In the genomic region with DNA sequence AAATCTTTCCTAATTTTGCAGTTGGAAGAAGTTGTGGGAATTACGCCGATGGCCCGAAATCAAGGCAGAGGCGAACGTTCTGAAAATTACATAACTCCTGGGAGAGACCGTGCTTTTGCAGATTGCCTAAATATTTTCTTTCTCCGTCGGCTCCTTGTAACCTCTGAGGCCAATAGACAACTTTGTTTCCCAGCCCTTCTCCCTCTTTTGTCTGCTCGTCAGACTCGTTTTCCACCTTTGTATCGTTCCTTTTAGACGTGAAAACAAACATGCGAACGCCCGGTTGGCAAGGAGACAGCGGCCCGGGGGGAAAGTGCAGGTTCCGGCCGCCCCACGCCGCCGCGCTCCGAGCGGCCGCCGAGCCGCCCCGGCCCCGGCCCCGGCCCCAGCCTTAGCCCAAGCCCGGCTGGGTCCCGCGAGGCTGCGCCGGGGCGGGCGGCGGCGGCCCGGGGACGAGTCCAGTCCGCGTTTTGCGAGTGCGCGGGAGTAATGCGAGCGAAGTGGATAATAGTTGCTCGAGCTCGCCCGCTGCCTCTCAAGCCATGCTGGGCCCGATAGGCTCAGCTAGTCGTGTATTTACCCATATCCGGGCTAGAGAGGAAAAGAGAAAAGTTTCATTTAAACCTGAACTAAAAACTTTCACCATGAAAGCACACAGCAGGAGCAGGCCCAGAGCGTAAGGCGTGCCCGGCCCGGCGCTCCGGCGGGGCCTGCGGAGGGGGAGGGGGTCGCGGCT, we compare ENCODE assay signal across 1 cellular context.
A peak's percentile ranks its signal among the peaks of the same experiment; 100 is the strongest.
TF ChIP-seq lines count a peak whose summit lies in the region.

TSS of gene ARID1B (plus strand) at position 538 of the 736 bp plus-strand sequence. CDS start 303 bp downstream, outside the sequence.

TF ChIP-seq in K562, 482 proteins besides CTCF, POLR2A, EP300 and RAD21 (continued from another document and continues in another):
- TF ChIP-seq ZNF407 (IDR thresholded peaks at IDR 0.05; ENCODE audit: low read depth) (0 out of 2 replicates have a peak, but pooled peaks have one; percentile 39), ZNF764 (CRISPR knock-in tag; IDR thresholded peaks at IDR 0.05; ENCODE audit: low read depth) (0 out of 2 replicates have a peak, but pooled peaks have one; percentile 36), CBFA2T2 (conservative IDR thresholded peaks at IDR 0.05) (no peak), POU5F1 (IDR thresholded peaks at IDR 0.05; ENCODE audit: borderline replicate concordance, low read depth, low read length, partially characterized antibody) (no peak), SAP30 (IDR thresholded peaks at IDR 0.05; ENCODE audit: borderline replicate concordance, insufficient read depth, low read depth, low read length, poor library complexity, severe bottlenecking) (no peak), ZNF395 (CRISPR knock-in tag; IDR thresholded peaks at IDR 0.05) (peak; percentile 88; the same call in 1 of the 2 replicates), SRSF1 (IDR thresholded peaks at IDR 0.05; ENCODE audit: low read depth, low read length) (no peak), POLR2B (IDR thresholded peaks at IDR 0.05; ENCODE audit: low read depth, partially characterized antibody) (peak; percentile 68), KAT7 (CRISPR knock-in tag; IDR thresholded peaks at IDR 0.05; ENCODE audit: borderline replicate concordance) (peak; percentile 77; the same call in 1 of the 2 replicates), POLR2G (IDR thresholded peaks at IDR 0.05; ENCODE audit: low read depth, low read length) (peak; percentile 84), ZNF76 (CRISPR knock-in tag; IDR thresholded peaks at IDR 0.05; ENCODE audit: borderline replicate concordance) (0 out of 2 replicates have a peak, but pooled peaks have one; percentile 59), FOXP4 (CRISPR knock-in tag; IDR thresholded peaks at IDR 0.05; ENCODE audit: borderline replicate concordance) (no peak; the same call in 1 of the 2 replicates), SNIP1 (IDR thresholded peaks at IDR 0.05; ENCODE audit: low read depth) (no peak), ZNF165 (CRISPR knock-in tag; IDR thresholded peaks at IDR 0.05; ENCODE audit: borderline replicate concordance) (no peak), NFIC (IDR thresholded peaks at IDR 0.05) (no peak; the same call in 1 of the 2 replicates), LCOR (CRISPR knock-in tag; IDR thresholded peaks at IDR 0.05) (0 out of 2 replicates have a peak, but pooled peaks have one; percentile 58), BRD4 (IDR thresholded peaks at IDR 0.05) (peak; percentile 52; the same call in 1 of the 2 replicates), HLTF (IDR thresholded peaks at IDR 0.05) (0 out of 2 replicates have a peak, but pooled peaks have one; percentile 26), LARP7 (IDR thresholded peaks at IDR 0.05) (no peak), TBL1XR1 (IDR thresholded peaks at IDR 0.05; ENCODE audit: low read length in 2 of 2) (no peak), NEUROD1 (IDR thresholded peaks at IDR 0.05; ENCODE audit: borderline replicate concordance, low read depth, low read length, partially characterized antibody) (peak; percentile 95)
- TF ChIP-seq, protein P1, sequence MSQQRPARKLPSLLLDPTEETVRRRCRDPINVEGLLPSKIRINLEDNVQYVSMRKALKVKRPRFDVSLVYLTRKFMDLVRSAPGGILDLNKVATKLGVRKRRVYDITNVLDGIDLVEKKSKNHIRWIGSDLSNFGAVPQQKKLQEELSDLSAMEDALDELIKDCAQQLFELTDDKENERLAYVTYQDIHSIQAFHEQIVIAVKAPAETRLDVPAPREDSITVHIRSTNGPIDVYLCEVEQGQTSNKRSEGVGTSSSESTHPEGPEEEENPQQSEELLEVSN (IDR thresholded peaks at IDR 0.05; ENCODE audit: borderline replicate concordance in 1 of 2, extremely low read depth in 1 of 2, insufficient read depth in 1 of 2, insufficient read length in 1 of 2, low read depth in 1 of 2, low read length in 1 of 2, poor library complexity in 1 of 2, severe bottlenecking in 1 of 2): peak in 1 of 2 experiments; percentile 69
- TF ChIP-seq, protein P2, sequence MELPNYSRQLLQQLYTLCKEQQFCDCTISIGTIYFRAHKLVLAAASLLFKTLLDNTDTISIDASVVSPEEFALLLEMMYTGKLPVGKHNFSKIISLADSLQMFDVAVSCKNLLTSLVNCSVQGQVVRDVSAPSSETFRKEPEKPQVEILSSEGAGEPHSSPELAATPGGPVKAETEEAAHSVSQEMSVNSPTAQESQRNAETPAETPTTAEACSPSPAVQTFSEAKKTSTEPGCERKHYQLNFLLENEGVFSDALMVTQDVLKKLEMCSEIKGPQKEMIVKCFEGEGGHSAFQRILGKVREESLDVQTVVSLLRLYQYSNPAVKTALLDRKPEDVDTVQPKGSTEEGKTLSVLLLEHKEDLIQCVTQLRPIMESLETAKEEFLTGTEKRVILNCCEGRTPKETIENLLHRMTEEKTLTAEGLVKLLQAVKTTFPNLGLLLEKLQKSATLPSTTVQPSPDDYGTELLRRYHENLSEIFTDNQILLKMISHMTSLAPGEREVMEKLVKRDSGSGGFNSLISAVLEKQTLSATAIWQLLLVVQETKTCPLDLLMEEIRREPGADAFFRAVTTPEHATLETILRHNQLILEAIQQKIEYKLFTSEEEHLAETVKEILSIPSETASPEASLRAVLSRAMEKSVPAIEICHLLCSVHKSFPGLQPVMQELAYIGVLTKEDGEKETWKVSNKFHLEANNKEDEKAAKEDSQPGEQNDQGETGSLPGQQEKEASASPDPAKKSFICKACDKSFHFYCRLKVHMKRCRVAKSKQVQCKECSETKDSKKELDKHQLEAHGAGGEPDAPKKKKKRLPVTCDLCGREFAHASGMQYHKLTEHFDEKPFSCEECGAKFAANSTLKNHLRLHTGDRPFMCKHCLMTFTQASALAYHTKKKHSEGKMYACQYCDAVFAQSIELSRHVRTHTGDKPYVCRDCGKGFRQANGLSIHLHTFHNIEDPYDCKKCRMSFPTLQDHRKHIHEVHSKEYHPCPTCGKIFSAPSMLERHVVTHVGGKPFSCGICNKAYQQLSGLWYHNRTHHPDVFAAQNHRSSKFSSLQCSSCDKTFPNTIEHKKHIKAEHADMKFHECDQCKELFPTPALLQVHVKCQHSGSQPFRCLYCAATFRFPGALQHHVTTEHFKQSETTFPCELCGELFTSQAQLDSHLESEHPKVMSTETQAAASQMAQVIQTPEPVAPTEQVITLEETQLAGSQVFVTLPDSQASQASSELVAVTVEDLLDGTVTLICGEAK (IDR thresholded peaks at IDR 0.05): 0 out of 2 replicates have a peak, but pooled peaks have one; percentile 46
- TF ChIP-seq, protein P2 (CRISPR knock-in tag; IDR thresholded peaks at IDR 0.05): no peak
- TF ChIP-seq, protein P3, sequence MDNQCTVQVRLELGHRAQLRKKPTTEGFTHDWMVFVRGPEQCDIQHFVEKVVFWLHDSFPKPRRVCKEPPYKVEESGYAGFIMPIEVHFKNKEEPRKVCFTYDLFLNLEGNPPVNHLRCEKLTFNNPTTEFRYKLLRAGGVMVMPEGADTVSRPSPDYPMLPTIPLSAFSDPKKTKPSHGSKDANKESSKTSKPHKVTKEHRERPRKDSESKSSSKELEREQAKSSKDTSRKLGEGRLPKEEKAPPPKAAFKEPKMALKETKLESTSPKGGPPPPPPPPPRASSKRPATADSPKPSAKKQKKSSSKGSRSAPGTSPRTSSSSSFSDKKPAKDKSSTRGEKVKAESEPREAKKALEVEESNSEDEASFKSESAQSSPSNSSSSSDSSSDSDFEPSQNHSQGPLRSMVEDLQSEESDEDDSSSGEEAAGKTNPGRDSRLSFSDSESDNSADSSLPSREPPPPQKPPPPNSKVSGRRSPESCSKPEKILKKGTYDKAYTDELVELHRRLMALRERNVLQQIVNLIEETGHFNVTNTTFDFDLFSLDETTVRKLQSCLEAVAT (IDR thresholded peaks at IDR 0.05): 0 out of 4 replicates have a peak, but pooled peaks have one; percentile 17 to 39
